12 cellular contexts compared by ENCODE assay signal in the genomic region with DNA sequence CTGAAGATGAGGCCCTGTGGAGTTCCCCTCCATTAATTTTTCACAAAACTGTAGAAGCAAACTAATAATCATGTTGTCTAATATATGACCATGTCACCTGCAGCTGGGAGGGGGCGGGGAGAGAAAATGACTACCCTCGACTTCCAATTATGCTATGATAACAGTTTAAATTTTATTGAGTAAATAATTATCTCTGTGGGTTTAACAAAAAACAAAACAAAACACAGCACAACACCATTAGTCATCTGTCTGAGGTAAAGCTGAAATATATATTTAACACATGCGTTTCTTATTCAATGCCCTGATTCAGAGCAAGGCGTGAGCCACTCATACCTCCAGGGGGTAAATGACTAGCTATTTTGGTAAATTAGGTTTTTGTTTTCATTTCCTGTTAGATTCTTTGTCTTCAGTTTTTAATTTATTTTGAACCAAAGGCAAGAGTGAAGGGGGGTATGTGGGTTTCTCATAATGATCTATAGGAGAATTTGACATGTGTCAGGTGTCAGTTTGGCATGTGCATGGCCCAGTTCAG.
DNase-seq lines count a peak whose midpoint lies in the region; ATAC-seq and TF ChIP-seq lines count a peak whose summit lies in the region.
"Had no signal": no experiment of that assay in that cellular context is flagged by ENCODE, and none has a peak within 500 bp of the region (broad histone marks: within the 10 kb centered on the region; RNA-seq: fewer than 3 reads in every experiment).

No MANE protein-coding gene starts in this region.

- WGBS in smooth muscle cell (ENCODE audit: low lambda C conversion rate): 77% methylated on average over 4 of the region's 4 CpGs

- no peaks in the 10 kb centered on the region for H3K36me3 Mint-ChIP-seq in activated T-helper 17 cell treated with anti-CD3 and anti-CD28 coated beads, Interleukin-2, amount 50 U/mL, for 72 hours (ENCODE audit: low read depth)
- no peaks in the 10 kb centered on the region for H3K36me3 Mint-ChIP-seq in activated naive CD8-positive, alpha-beta T cell treated with anti-CD3 and anti-CD28 coated beads, Interleukin-2, amount 50 U/mL, for 24 hours (ENCODE audit: low read depth)

- TF ChIP-seq CTCF in smooth muscle cell (IDR thresholded peaks at IDR 0.05; ENCODE audit: borderline replicate concordance, insufficient read depth, poor library complexity, severe bottlenecking): no peak

- H3K9me3 ChIP-seq in smooth muscle cell (replicated peaks; ENCODE audit: low read depth): no peaks in the 10 kb centered on the region
- H3K9me3 ChIP-seq: MG63 had no signal

- H3K9ac ChIP-seq in smooth muscle cell (ENCODE audit: low read depth): no peak overlapping the region

- H3K4me1 ChIP-seq in smooth muscle cell (ENCODE audit: low read depth): no peaks in the 10 kb centered on the region

- H3F3A ChIP-seq in smooth muscle cell (ENCODE audit: low read depth): peaks cover 2% of the 10 kb centered on the region

- peaks cover 9% of the 10 kb centered on the region for H3K4me1 Mint-ChIP-seq in activated T-helper 17 cell treated with anti-CD3 and anti-CD28 coated beads, Interleukin-2, amount 50 U/mL, for 72 hours
- H3K4me1 Mint-ChIP-seq in activated naive CD8-positive, alpha-beta T cell treated with anti-CD3 and anti-CD28 coated beads, Interleukin-2, amount 50 U/mL, for 24 hours: no peaks in the 10 kb centered on the region

- no peak overlapping the region for H2AFZ ChIP-seq in smooth muscle cell (ENCODE audit: low read depth)

- peak; percentile 27 for DNase-seq in NK-92 treated with Interleukin-12 subunit alpha and Interleukin-12 subunit beta, amount 100 ng/mL, for 24 hours (lab: John Stamatoyannopoulos, UW)
- DNase-seq in NK-92 (lab: John Stamatoyannopoulos, UW; ENCODE audit: unreplicated experiment): no peak
- DNase-seq in smooth muscle cell (lab: John Stamatoyannopoulos, UW; ENCODE audit: unreplicated experiment): no peak
- no peak for DNase-seq in activated naive CD8-positive, alpha-beta T cell treated with anti-CD3 and anti-CD28 coated beads, Interleukin-2, amount 50 U/mL, for 24 hours
- DNase-seq: GOT3, MG63 had no signal

- no peak overlapping the region for H3K4me2 ChIP-seq in smooth muscle cell

- no peaks in the 10 kb centered on the region for H4K20me1 ChIP-seq in smooth muscle cell (ENCODE audit: low read depth)

- H3K27ac Mint-ChIP-seq in activated T-helper 17 cell treated with anti-CD3 and anti-CD28 coated beads, Interleukin-2, amount 50 U/mL, for 72 hours: peak overlapping the region; percentile 6
- no peak overlapping the region for H3K27ac Mint-ChIP-seq in activated naive CD8-positive, alpha-beta T cell treated with anti-CD3 and anti-CD28 coated beads, Interleukin-2, amount 50 U/mL, for 24 hours
- H3K27ac Mint-ChIP-seq: nephron had no signal

- H3K4me3 Mint-ChIP-seq in activated T-helper 17 cell treated with anti-CD3 and anti-CD28 coated beads, Interleukin-2, amount 50 U/mL, for 72 hours: no peak overlapping the region
- H3K4me3 Mint-ChIP-seq in activated naive CD8-positive, alpha-beta T cell treated with anti-CD3 and anti-CD28 coated beads, Interleukin-2, amount 50 U/mL, for 24 hours: no peak overlapping the region
- H3K4me3 Mint-ChIP-seq: nephron had no signal

- no peak overlapping the region for H3K27ac ChIP-seq in smooth muscle cell (ENCODE audit: low read depth)
- H3K27ac ChIP-seq: HL-60 had no signal

- H3K27me3 Mint-ChIP-seq in activated T-helper 17 cell treated with anti-CD3 and anti-CD28 coated beads, Interleukin-2, amount 50 U/mL, for 72 hours: peaks cover 5% of the 10 kb centered on the region
- no peaks in the 10 kb centered on the region for H3K27me3 Mint-ChIP-seq in activated naive CD8-positive, alpha-beta T cell treated with anti-CD3 and anti-CD28 coated beads, Interleukin-2, amount 50 U/mL, for 24 hours

- H3K79me2 ChIP-seq in smooth muscle cell (ENCODE audit: low read depth): no peaks in the 10 kb centered on the region

- H3K4me3 ChIP-seq in smooth muscle cell: no peak overlapping the region
- H3K4me3 ChIP-seq: MG63 had no signal

- H3K9me3 Mint-ChIP-seq in activated T-helper 17 cell treated with anti-CD3 and anti-CD28 coated beads, Interleukin-2, amount 50 U/mL, for 72 hours: no peaks in the 10 kb centered on the region
- H3K9me3 Mint-ChIP-seq in activated naive CD8-positive, alpha-beta T cell treated with anti-CD3 and anti-CD28 coated beads, Interleukin-2, amount 50 U/mL, for 24 hours: no peaks in the 10 kb centered on the region

- ATAC-seq in GM19438 (IDR thresholded peaks at IDR 0.05; ENCODE audit: low read depth, unreplicated experiment) (peak; percentile 65), HG03378 (IDR thresholded peaks at IDR 0.05; ENCODE audit: unreplicated experiment) (peak; percentile 69), GM19397 (IDR thresholded peaks at IDR 0.05; ENCODE audit: unreplicated experiment) (no peak)
- peak; percentile 82 for ATAC-seq in activated T-helper 17 cell treated with anti-CD3 and anti-CD28 coated beads, Interleukin-2, amount 50 U/mL, for 72 hours (replicated peaks)
- no peak for ATAC-seq in activated naive CD8-positive, alpha-beta T cell treated with anti-CD3 and anti-CD28 coated beads, Interleukin-2, amount 50 U/mL, for 24 hours

- peaks cover 16% of the 10 kb centered on the region for H3K27me3 ChIP-seq in smooth muscle cell (ENCODE audit: low read depth)
- H3K27me3 ChIP-seq: MG63 had no signal

- H3K36me3 ChIP-seq in smooth muscle cell (ENCODE audit: low read depth): no peaks in the 10 kb centered on the region
- H3K36me3 ChIP-seq: MG63 had no signal

Comparison
In these comparisons a context has a peak if more than half of its experiments do, and no peak if none do; other contexts are left out.
1. ATAC-seq: peak in GM19438 (single experiment), HG03378 (single experiment) and activated T-helper 17 cell treated with anti-CD3 and anti-CD28 coated beads, Interleukin-2, amount 50 U/mL, for 72 hours (single experiment); none in GM19397 (single experiment) and activated naive CD8-positive, alpha-beta T cell treated with anti-CD3 and anti-CD28 coated beads, Interleukin-2, amount 50 U/mL, for 24 hours (single experiment).